Comparison of ENCODE assay signal across 29 cellular contexts in the genomic region with DNA sequence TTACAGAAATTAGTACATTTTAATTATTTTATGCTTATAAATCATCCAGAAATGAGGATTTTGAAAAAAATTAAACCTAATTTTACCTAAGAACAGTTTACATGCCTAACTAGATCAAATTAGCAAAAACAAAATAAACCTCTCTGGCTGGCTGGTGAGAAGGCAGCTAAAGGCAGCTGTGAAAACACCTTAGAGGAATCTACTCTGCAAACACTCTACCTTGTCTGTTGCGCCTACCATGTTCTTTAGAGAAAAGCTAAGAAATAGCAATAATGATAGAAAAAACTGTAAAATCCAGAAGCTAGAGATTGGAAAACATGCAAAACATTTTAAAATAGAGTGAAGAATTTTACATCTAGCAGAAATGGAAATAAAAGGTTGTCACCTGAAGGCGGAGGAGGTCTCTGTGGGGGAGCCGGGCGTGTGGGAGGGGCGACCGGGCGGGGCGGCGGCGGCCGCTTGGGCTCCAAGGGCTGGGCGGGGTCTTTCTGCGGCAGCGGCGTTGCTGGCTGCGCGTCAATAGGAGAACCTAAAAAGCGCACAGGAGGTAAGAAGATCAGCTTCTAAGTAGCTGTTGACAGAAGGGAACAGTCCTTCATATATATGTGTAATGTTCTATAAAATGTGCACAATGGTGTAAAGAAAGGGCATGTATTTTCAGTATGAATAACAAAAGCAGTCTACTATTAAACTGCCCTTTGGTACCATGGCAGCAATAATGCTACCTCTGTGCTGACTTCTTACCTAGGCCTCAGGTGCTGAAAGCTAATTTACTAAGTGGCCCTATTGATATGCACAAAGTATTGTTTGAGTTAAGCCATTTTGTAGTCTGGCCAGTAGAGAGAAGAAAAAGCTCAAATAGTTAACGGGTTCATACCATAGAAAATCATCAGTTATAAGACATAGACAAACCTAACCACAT. TPM values are rescaled to one million over a fixed set of nuclear protein-coding genes. Genes with fewer than 3 reads are reported as not detected.
A peak's percentile ranks its signal among the peaks of the same experiment; 100 is the strongest.
DNase-seq lines count a peak whose midpoint lies in the region; ATAC-seq, FAIRE-seq and TF ChIP-seq lines count a peak whose summit lies in the region.
"Had no signal": no experiment of that assay in that cellular context is flagged by ENCODE, and none has a peak within 500 bp of the region (broad histone marks: within the 10 kb centered on the region; RNA-seq: fewer than 3 reads in every experiment).

No MANE protein-coding gene starts in this region.

- H3K4me3 Mint-ChIP-seq in activated T-cell treated with anti-CD3 and anti-CD28 coated beads, Interleukin-2, amount 50 U/mL, for 24 hours, result no peak overlapping the region
- no peak overlapping the region for H3K4me3 Mint-ChIP-seq in HFFc6
- H3K4me3 Mint-ChIP-seq: activated naive CD4-positive, alpha-beta T cell treated with anti-CD3 and anti-CD28 coated beads, Interleukin-2, amount 50 U/mL, for 24 hours; activated T-helper 17 cell treated with anti-CD3 and anti-CD28 coated beads, Interleukin-2, amount 50 U/mL, for 72 hours; CD4-positive, CD25-positive, alpha-beta regulatory T cell; natural killer cell had no signal

- no peaks in the 10 kb centered on the region for H3K27me3 Mint-ChIP-seq in activated T-cell treated with anti-CD3 and anti-CD28 coated beads, Interleukin-2, amount 50 U/mL, for 24 hours
- no peaks in the 10 kb centered on the region for H3K27me3 Mint-ChIP-seq in HFFc6 (ENCODE audit: insufficient read depth)
- H3K27me3 Mint-ChIP-seq: activated naive CD4-positive, alpha-beta T cell treated with anti-CD3 and anti-CD28 coated beads, Interleukin-2, amount 50 U/mL, for 24 hours; activated T-helper 17 cell treated with anti-CD3 and anti-CD28 coated beads, Interleukin-2, amount 50 U/mL, for 72 hours; CD4-positive, CD25-positive, alpha-beta regulatory T cell had no signal

- H3K4me1 ChIP-seq in endocrine pancreas (ENCODE audit: control insufficient read depth, insufficient read depth, low read length) (peaks cover 8% of the 10 kb centered on the region), kidney (ENCODE audit: control insufficient read depth in 1 of 2, insufficient read depth in 1 of 2, low read depth in 1 of 2, low read length in 2 of 2) (peaks cover 2 to 6% of the 10 kb centered on the region in 2 donors), thyroid gland (peaks cover 7 to 8% of the 10 kb centered on the region in 2 donors)
- H3K4me1 ChIP-seq: ascending aorta, parathyroid adenoma had no signal

- DNase-seq in NCI-H2227 (lab: John Stamatoyannopoulos, UW; ENCODE audit: unreplicated experiment), result peak; percentile 52
- no peak for DNase-seq in kidney
- peak; percentile 47 to 53 for DNase-seq in thyroid gland
- DNase-seq in activated T-cell treated with anti-CD3 and anti-CD28 coated beads, Interleukin-2, amount 50 U/mL, for 24 hours, result no peak
- DNase-seq in HFFc6, result no peak
- DNase-seq: activated CD4-positive, alpha-beta T cell treated with anti-CD3 and anti-CD28 coated beads, Interleukin-2, amount 50 U/mL, for 48 hours; activated CD8-positive, alpha-beta memory T cell treated with anti-CD3 and anti-CD28 coated beads, Interleukin-2, amount 50 U/mL, for 4 hours; CD4-positive, CD25-positive, alpha-beta regulatory T cell; IMR-90; midbrain; natural killer cell; NCI-H1092 treated with DMSO at 0.1 percent for 48 hours; NCI-H2081; NCI-H446 treated with DMSO at 0.1 percent for 48 hours; NK-92 treated with Interleukin-12 subunit alpha and Interleukin-12 subunit beta, amount 100 ng/mL, for 24 hours; PC-9; Right ventricle myocardium superior; stimulated activated CD8-positive, alpha-beta memory T cell treated with anti-CD3 and anti-CD28 coated beads, Interleukin-4, amount 100 ng/mL, for 48 hours; trophoblast cell had no signal

- H3K9me3 ChIP-seq in endocrine pancreas (ENCODE audit: control insufficient read depth, low read length), result no peaks in the 10 kb centered on the region
- H3K9me3 ChIP-seq in kidney (ENCODE audit: control insufficient read depth in 1 of 2, low read length in 2 of 2), result no peaks in the 10 kb centered on the region
- H3K9me3 ChIP-seq in thyroid gland, result no peaks in the 10 kb centered on the region
- H3K9me3 ChIP-seq: ascending aorta had no signal

- intact Hi-C loops in kidney (cut with DNase I) (no loop called here), thyroid gland (cut with DNase I) (no loop called here)

- 46 to 55% methylated on average over 19 of the region's 19 CpGs for WGBS in thyroid gland, 2 donors

- H3K36me3 Mint-ChIP-seq in activated T-cell treated with anti-CD3 and anti-CD28 coated beads, Interleukin-2, amount 50 U/mL, for 24 hours (ENCODE audit: low read depth), result peaks cover 56% of the 10 kb centered on the region
- peaks cover 6% of the 10 kb centered on the region; the same call in 1 of the 2 replicates for H3K36me3 Mint-ChIP-seq in HFFc6 (ENCODE audit: low read depth)

- no peak overlapping the region for H3K27ac Mint-ChIP-seq in activated T-cell treated with anti-CD3 and anti-CD28 coated beads, Interleukin-2, amount 50 U/mL, for 24 hours
- H3K27ac Mint-ChIP-seq in HFFc6, result no peak overlapping the region
- H3K27ac Mint-ChIP-seq: activated naive CD4-positive, alpha-beta T cell treated with anti-CD3 and anti-CD28 coated beads, Interleukin-2, amount 50 U/mL, for 24 hours; activated T-helper 17 cell treated with anti-CD3 and anti-CD28 coated beads, Interleukin-2, amount 50 U/mL, for 72 hours; natural killer cell had no signal

- H3K9ac ChIP-seq in endocrine pancreas (ENCODE audit: control insufficient read depth, insufficient read depth, low read length), result no peak overlapping the region
- H3K9ac ChIP-seq in kidney (ENCODE audit: low read length in 2 of 2), result no peak overlapping the region
- H3K9ac ChIP-seq: parathyroid adenoma had no signal

- H3K27ac ChIP-seq in kidney (ENCODE audit: low read depth in 2 of 2, low read length in 2 of 2) (no peak overlapping the region), thyroid gland (peak overlapping the region in 1 of 3 donors; percentile 12)
- H3K27ac ChIP-seq: ascending aorta, HL-60, parathyroid adenoma, PC-9 had no signal

- H3K36me3 ChIP-seq in endocrine pancreas (ENCODE audit: control insufficient read depth, insufficient read depth, low read length), result no peaks in the 10 kb centered on the region
- peaks cover 0 to 3% of the 10 kb centered on the region in 2 donors for H3K36me3 ChIP-seq in kidney (ENCODE audit: control insufficient read depth in 1 of 2, insufficient read depth in 2 of 2, low read length in 2 of 2)
- peaks cover 4 to 10% of the 10 kb centered on the region in 2 donors for H3K36me3 ChIP-seq in thyroid gland

- H3K9me3 Mint-ChIP-seq in activated T-cell treated with anti-CD3 and anti-CD28 coated beads, Interleukin-2, amount 50 U/mL, for 24 hours, result no peaks in the 10 kb centered on the region
- H3K9me3 Mint-ChIP-seq in HFFc6, result no peaks in the 10 kb centered on the region
- H3K9me3 Mint-ChIP-seq: activated naive CD4-positive, alpha-beta T cell treated with anti-CD3 and anti-CD28 coated beads, Interleukin-2, amount 50 U/mL, for 24 hours; activated T-helper 17 cell treated with anti-CD3 and anti-CD28 coated beads, Interleukin-2, amount 50 U/mL, for 72 hours; CD4-positive, CD25-positive, alpha-beta regulatory T cell; natural killer cell had no signal

- no peak for TF ChIP-seq CTCF in kidney (IDR thresholded peaks at IDR 0.05; ENCODE audit: borderline replicate concordance, extremely low read depth, insufficient read depth)
- no peak for TF ChIP-seq CTCF in thyroid gland (IDR thresholded peaks at IDR 0.05)
- no peak for TF ChIP-seq CTCF in HFFc6 (IDR thresholded peaks at IDR 0.05)

- no peaks in the 10 kb centered on the region for H3K27me3 ChIP-seq in endocrine pancreas (ENCODE audit: control insufficient read depth, insufficient read depth, low read length)
- H3K27me3 ChIP-seq in thyroid gland, result no peaks in the 10 kb centered on the region
- H3K27me3 ChIP-seq: ascending aorta had no signal

- H3K4me3 ChIP-seq in endocrine pancreas (ENCODE audit: control insufficient read depth, insufficient read depth, low read length), result peak overlapping the region; percentile 26
- peak overlapping the region; percentile 54 to 59 for H3K4me3 ChIP-seq in kidney (ENCODE audit: low read length in 2 of 2)
- peak overlapping the region in 1 of 3 donors; percentile 6 for H3K4me3 ChIP-seq in thyroid gland (replicated peaks in 1 of 3)
- H3K4me3 ChIP-seq: ascending aorta, PC-9 had no signal

- FAIRE-seq in kidney (lab: Jason Lieb, UNC), result no peak
- FAIRE-seq: D721Med had no signal

- ATAC-seq in HG02610 (IDR thresholded peaks at IDR 0.05; ENCODE audit: unreplicated experiment) (no peak), HG03025 (IDR thresholded peaks at IDR 0.05; ENCODE audit: low FRiP score, unreplicated experiment) (no peak)
- ATAC-seq: activated T-helper 17 cell treated with anti-CD3 and anti-CD28 coated beads, Interleukin-2, amount 50 U/mL, for 72 hours; left lobe of liver; natural killer cell had no signal

- H3K4me1 Mint-ChIP-seq in activated T-cell treated with anti-CD3 and anti-CD28 coated beads, Interleukin-2, amount 50 U/mL, for 24 hours (ENCODE audit: low read depth), result peaks cover 5% of the 10 kb centered on the region
- no peaks in the 10 kb centered on the region for H3K4me1 Mint-ChIP-seq in HFFc6 (ENCODE audit: low read depth)
- H3K4me1 Mint-ChIP-seq: activated T-helper 17 cell treated with anti-CD3 and anti-CD28 coated beads, Interleukin-2, amount 50 U/mL, for 72 hours; natural killer cell had no signal

- no peak for TF ChIP-seq POLR2A in thyroid gland (IDR thresholded peaks at IDR 0.05)

RNA-seq across cellular contexts. Expression of a gene that starts 33.3 kb away (rescaled TPM):
- total RNA-seq in kidney (46.9 TPM), thyroid gland (10 to 100 TPM; 39.5 to 60.7 (median 43.5) TPM)
- polyA plus RNA-seq in kidney (ENCODE audit: insufficient read depth, low read depth, low replicate concordance), result 43.8 TPM
- total RNA-seq in HFFc6 (2021; fragmentation: NEBNext Ultra II Directional; extraction: Animal tissue kit (Norgen Biotek cat#: 25700)), result 10 to 100 TPM; 27.5 to 45.5 (median 33.1) TPM

Comparison
In these comparisons a context has a peak if more than half of its experiments do, and no peak if none do; other contexts are left out.
1. DNase-seq: peak in NCI-H2227 (single experiment) and thyroid gland (2 of 2); none in kidney (single experiment), activated T-cell treated with anti-CD3 and anti-CD28 coated beads, Interleukin-2, amount 50 U/mL, for 24 hours (single experiment) and HFFc6 (single experiment).